ENCODE assay signal across 8 cellular contexts in the genomic region with DNA sequence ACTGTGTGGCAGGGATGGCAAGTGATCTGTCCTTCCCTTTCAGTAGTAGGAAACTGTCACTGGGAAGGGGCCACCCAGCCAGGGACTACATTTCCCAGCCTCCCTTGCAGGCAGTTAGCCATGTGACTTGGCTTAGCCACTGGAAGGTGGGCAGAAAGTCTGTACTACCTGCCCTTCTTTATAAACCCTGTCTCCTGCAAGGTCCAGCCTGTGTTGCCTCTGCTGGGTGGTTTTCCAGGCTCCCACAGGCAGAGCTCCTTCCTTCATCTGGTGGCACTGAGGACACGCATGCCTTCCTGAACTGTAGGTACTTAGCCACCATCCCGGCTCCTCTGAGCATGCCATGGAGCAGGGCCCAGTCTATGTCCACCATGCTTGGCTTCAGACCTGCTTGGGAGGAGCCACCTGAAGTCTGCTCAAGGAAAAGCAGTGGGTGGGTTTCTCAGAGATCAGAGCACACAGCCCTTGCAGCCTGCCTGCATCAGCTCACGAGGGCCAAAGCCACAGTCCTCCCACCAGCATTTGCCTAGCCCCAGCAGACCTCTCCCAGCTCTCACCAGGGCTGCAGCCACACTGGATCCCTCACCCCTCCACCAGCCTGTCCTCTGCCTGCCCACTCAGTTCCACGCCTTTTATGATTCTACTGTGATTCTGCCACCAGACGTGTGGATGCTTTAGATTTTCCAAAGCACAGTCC. TPM values are rescaled to one million over a fixed set of nuclear protein-coding genes. Genes with fewer than 3 reads are reported as not detected.
DNase-seq lines count a peak whose midpoint lies in the region; ATAC-seq and TF ChIP-seq lines count a peak whose summit lies in the region.

No MANE protein-coding gene starts in this region.

- no peak overlapping the region for H3K27ac ChIP-seq in uterus

- H3K27ac Mint-ChIP-seq in activated T-helper 1 cell treated with anti-CD3 and anti-CD28 coated beads, Interleukin-12 subunit alpha, Interleukin-12 subunit beta, Interleukin-2, Interleukin-4 antibody, amounts not matched to agents 30 ng/mL and 10 ng/mL and 1 ng/mL, durations not matched to agents 14 hours and 24 hours and 36 hours: no peak overlapping the region

- intact Hi-C loops in activated T-helper 1 cell treated with anti-CD3 and anti-CD28 coated beads, Interleukin-12 subunit alpha, Interleukin-12 subunit beta, Interleukin-2, Interleukin-4 antibody, amounts not matched to agents 30 ng/mL and 10 ng/mL and 1 ng/mL, durations not matched to agents 14 hours and 24 hours and 36 hours (cut with micrococcal nuclease): no loop called here
- intact Hi-C loops in uterus (cut with DNase I; ENCODE audit: low total_unique reads): no loop called here

- H3K27me3 ChIP-seq in uterus: no peaks in the 10 kb centered on the region

- no peaks in the 10 kb centered on the region for H3K9me3 ChIP-seq in uterus

- H3K36me3 ChIP-seq in uterus: no peaks in the 10 kb centered on the region

- no peak overlapping the region for H3K4me3 Mint-ChIP-seq in activated T-helper 1 cell treated with anti-CD3 and anti-CD28 coated beads, Interleukin-12 subunit alpha, Interleukin-12 subunit beta, Interleukin-2, Interleukin-4 antibody, amounts not matched to agents 30 ng/mL and 10 ng/mL and 1 ng/mL, durations not matched to agents 14 hours and 24 hours and 36 hours

- no peak for TF ChIP-seq CTCF in uterus (IDR thresholded peaks at IDR 0.05)

- no peak for TF ChIP-seq POLR2A in uterus (IDR thresholded peaks at IDR 0.05)

- DNase-seq in stimulated activated CD4-positive, alpha-beta T cell treated with anti-CD3 and anti-CD28 coated beads, Interleukin-1b, Interleukin-23, amount 100 ng/mL, for 48 hours: peak; percentile 19
- DNase-seq in stimulated activated CD4-positive, alpha-beta T cell treated with anti-CD3 and anti-CD28 coated beads, Interleukin-2, amount 100 ng/mL, for 48 hours: no peak
- DNase-seq in ecto neural progenitor cell (ENCODE audit: low spot score) (peak; percentile 75), GF-D8 (lab: John Stamatoyannopoulos, UW) (no peak), HPDE6-E6E7 (ENCODE audit: extremely low spot score) (no peak), uterus (no peak)
- no peak for DNase-seq in activated T-helper 1 cell treated with anti-CD3 and anti-CD28 coated beads, Interleukin-12 subunit alpha, Interleukin-12 subunit beta, Interleukin-2, Interleukin-4 antibody, amounts not matched to agents 30 ng/mL and 10 ng/mL and 1 ng/mL, durations not matched to agents 14 hours and 24 hours and 36 hours (ENCODE audit: low spot score)

- H3K4me1 Mint-ChIP-seq in activated T-helper 1 cell treated with anti-CD3 and anti-CD28 coated beads, Interleukin-12 subunit alpha, Interleukin-12 subunit beta, Interleukin-2, Interleukin-4 antibody, amounts not matched to agents 30 ng/mL and 10 ng/mL and 1 ng/mL, durations not matched to agents 14 hours and 24 hours and 36 hours (ENCODE audit: low read depth): no peaks in the 10 kb centered on the region

- no peaks in the 10 kb centered on the region for H3K27me3 Mint-ChIP-seq in activated T-helper 1 cell treated with anti-CD3 and anti-CD28 coated beads, Interleukin-12 subunit alpha, Interleukin-12 subunit beta, Interleukin-2, Interleukin-4 antibody, amounts not matched to agents 30 ng/mL and 10 ng/mL and 1 ng/mL, durations not matched to agents 14 hours and 24 hours and 36 hours (ENCODE audit: insufficient read depth)

- no peaks in the 10 kb centered on the region for H3K4me1 ChIP-seq in uterus

- H3K4me3 ChIP-seq in uterus: no peak overlapping the region

- H3K9me3 Mint-ChIP-seq in activated T-helper 1 cell treated with anti-CD3 and anti-CD28 coated beads, Interleukin-12 subunit alpha, Interleukin-12 subunit beta, Interleukin-2, Interleukin-4 antibody, amounts not matched to agents 30 ng/mL and 10 ng/mL and 1 ng/mL, durations not matched to agents 14 hours and 24 hours and 36 hours: no peaks in the 10 kb centered on the region

- H3K36me3 Mint-ChIP-seq in activated T-helper 1 cell treated with anti-CD3 and anti-CD28 coated beads, Interleukin-12 subunit alpha, Interleukin-12 subunit beta, Interleukin-2, Interleukin-4 antibody, amounts not matched to agents 30 ng/mL and 10 ng/mL and 1 ng/mL, durations not matched to agents 14 hours and 24 hours and 36 hours (ENCODE audit: low read depth): no peaks in the 10 kb centered on the region

- peak; percentile 69 for ATAC-seq in HG03342 (IDR thresholded peaks at IDR 0.05; ENCODE audit: unreplicated experiment)

RNA-seq across cellular contexts. Expression of a gene that starts 16.7 kb away (rescaled TPM):
- 30.0 and 31.3 TPM in 2 replicates for total RNA-seq in activated T-helper 1 cell treated with anti-CD3 and anti-CD28 coated beads, Interleukin-12 subunit alpha, Interleukin-12 subunit beta, Interleukin-2, Interleukin-4 antibody, amounts not matched to agents 30 ng/mL and 10 ng/mL and 1 ng/mL, durations not matched to agents 14 hours and 24 hours and 36 hours
- 10 to 100 TPM; 14.7 to 66.1 (median 44.4) TPM for total RNA-seq in uterus

Comparison
In these comparisons a context has a peak if more than half of its experiments do, and no peak if none do; other contexts are left out.
1. DNase-seq: peak in stimulated activated CD4-positive, alpha-beta T cell treated with anti-CD3 and anti-CD28 coated beads, Interleukin-1b, Interleukin-23, amount 100 ng/mL, for 48 hours (single experiment) and ecto neural progenitor cell (single experiment); none in stimulated activated CD4-positive, alpha-beta T cell treated with anti-CD3 and anti-CD28 coated beads, Interleukin-2, amount 100 ng/mL, for 48 hours (0 of 2), activated T-helper 1 cell treated with anti-CD3 and anti-CD28 coated beads, Interleukin-12 subunit alpha, Interleukin-12 subunit beta, Interleukin-2, Interleukin-4 antibody, amounts not matched to agents 30 ng/mL and 10 ng/mL and 1 ng/mL, durations not matched to agents 14 hours and 24 hours and 36 hours (single experiment), GF-D8 (single experiment), HPDE6-E6E7 (single experiment) and uterus (0 of 2).